In the genomic region with DNA sequence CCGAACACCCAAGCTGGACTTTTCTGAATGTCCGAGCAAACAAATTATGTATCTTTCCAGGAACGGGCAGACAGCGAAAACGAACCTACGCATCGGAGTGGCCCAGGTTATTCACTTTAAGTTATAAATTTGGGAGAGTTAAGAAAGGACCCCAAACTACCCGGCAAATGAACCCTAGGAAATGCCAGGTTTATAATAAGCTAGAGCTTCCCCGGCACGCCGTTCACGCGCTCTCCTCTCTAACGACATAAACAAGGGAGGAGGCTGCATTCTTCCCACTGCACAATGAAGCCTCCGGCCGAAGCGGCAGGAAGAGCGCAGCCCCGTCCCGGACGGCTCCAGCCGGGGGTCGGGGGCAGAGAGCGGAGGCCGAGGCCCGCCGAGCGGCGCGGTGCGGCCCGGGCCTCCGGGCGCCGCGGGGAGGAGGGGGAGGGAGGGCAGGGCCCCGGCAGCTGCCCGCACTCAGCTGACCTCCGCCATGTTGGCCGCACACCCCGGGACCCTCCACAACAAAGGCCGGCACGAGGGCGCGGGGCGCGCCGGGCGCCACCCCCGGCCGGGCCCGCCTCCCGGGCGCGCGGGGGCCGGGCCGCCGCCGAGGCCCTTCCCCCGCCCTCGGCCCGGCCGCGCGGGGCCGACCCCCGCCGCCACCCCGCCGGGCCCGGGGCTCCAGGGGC, we compare ENCODE assay signal across 8 cellular contexts. TPM values are rescaled to one million over a fixed set of nuclear protein-coding genes. Genes with fewer than 3 reads are reported as not detected.
DNase-seq lines count a peak whose midpoint lies in the region; ATAC-seq and TF ChIP-seq lines count a peak whose summit lies in the region.

No MANE protein-coding gene starts in this region.

- no peak for TF ChIP-seq CTCF in breast epithelium (IDR thresholded peaks at IDR 0.05)

- CTCF ChIA-PET in T-cell (lab: Charles Lee) = interaction anchor here in 1 of 2 donors (0.6 to 1.6 kb wide), 3 partner anchors 24 to 238 kb away, joined by 3 read pairs; no protein-coding TSS in a partner anchor

- peak overlapping the region; percentile 90 to 95 (median 92) for H3K4me3 Mint-ChIP-seq in T-cell

- POLR2A ChIA-PET in T-cell (lab: Charles Lee) = interaction anchor here in 1 of 2 donors (1.0 to 1.5 kb wide), 2 partner anchors 18 to 229 kb away, joined by 3 to 5 read pairs; no protein-coding TSS in a partner anchor

- H3K9me3 ChIP-seq in breast epithelium (no peaks in the 10 kb centered on the region), iPS-18a (ENCODE audit: control insufficient read depth, low read depth, low read length) (no peaks in the 10 kb centered on the region)

- DNase-seq in ELF-1 (ENCODE audit: low read depth, low spot score) = peak; percentile 61
- DNase-seq in T-cell = peak in 16 of 34 experiments; percentile 3 to 31 (median 9)
- DNase-seq in breast epithelium (ENCODE audit: low spot score in 2 of 2) = peak; percentile 44 to 55
- DNase-seq in skeletal muscle cell (ENCODE audit: low read depth) = no peak
- DNase-seq in OCI-M2 (lab: John Stamatoyannopoulos, UW; ENCODE audit: unreplicated experiment) = no peak

- TF ChIP-seq POLR2A in breast epithelium (IDR thresholded peaks at IDR 0.05) = no peak

- peak overlapping the region; percentile 100 for H3K27ac ChIP-seq in breast epithelium
- peak overlapping the region; percentile 83 for H3K27ac ChIP-seq in iPS-18a (ENCODE audit: low read length)

- H3K27me3 ChIP-seq in breast epithelium (no peaks in the 10 kb centered on the region), iPS-18a (ENCODE audit: control insufficient read depth, insufficient read depth, low read length) (no peaks in the 10 kb centered on the region)

- H3K9me3 Mint-ChIP-seq in T-cell = no peaks in the 10 kb centered on the region

- H3K27me3 Mint-ChIP-seq in T-cell = no peaks in the 10 kb centered on the region

- H3K4me3 ChIP-seq in breast epithelium (peak overlapping the region; percentile 91 to 93 (median 92)), iPS-18a (ENCODE audit: low read length) (peak overlapping the region; percentile 80), skeletal muscle cell (ENCODE audit: low read depth, low read length) (peak overlapping the region; percentile 78)

- H3K9ac ChIP-seq in iPS-18a (ENCODE audit: low read length) = peak overlapping the region; percentile 92

- peaks cover 31 to 45% (median 35%) of the 10 kb centered on the region in 3 donors for H3K4me1 Mint-ChIP-seq in T-cell

- H3K36me3 ChIP-seq in breast epithelium (no peaks in the 10 kb centered on the region), iPS-18a (ENCODE audit: control insufficient read depth, low read depth, low read length) (no peaks in the 10 kb centered on the region)

- ATAC-seq in GM19467 (IDR thresholded peaks at IDR 0.05; ENCODE audit: unreplicated experiment) (peak; percentile 31), HG03469 (IDR thresholded peaks at IDR 0.05; ENCODE audit: unreplicated experiment) (peak; percentile 30), T-cell (replicated peaks in 1 of 4) (peak; percentile 38 to 61 (median 51))

- H3K4me1 ChIP-seq in breast epithelium = peaks cover 0 to 12% of the 10 kb centered on the region in 2 donors
- H3K4me1 ChIP-seq in iPS-18a (ENCODE audit: control insufficient read depth, low read depth, low read length) = peaks cover 21% of the 10 kb centered on the region

- H3K36me3 Mint-ChIP-seq in T-cell = no peaks in the 10 kb centered on the region

- intact Hi-C loops in breast epithelium (cut with DNase I; ENCODE audit: low total_unique reads) = no loop called here

- peak overlapping the region; percentile 77 to 92 for H3K27ac Mint-ChIP-seq in T-cell

RNA-seq across cellular contexts. Expression of gene SIAH1, which starts 0.8 kb away (rescaled TPM):
- 10 to 100 TPM; 13.8 to 41.1 (median 15.0) TPM for total RNA-seq in T-cell
- 10 to 100 TPM; 36.2 to 45.2 (median 44.2) TPM for total RNA-seq in breast epithelium

Comparison
In these comparisons a context has a peak if more than half of its experiments do, and no peak if none do; other contexts are left out.
1. DNase-seq: peak in ELF-1 (single experiment) and breast epithelium (2 of 2); none in skeletal muscle cell (single experiment) and OCI-M2 (single experiment).
2. Peak in every context shown above with its lines, with median percentiles within 50 percentile points of each other: ATAC-seq and H3K4me3 ChIP-seq.